Comparison of ENCODE assay signal across 1 cellular context in genomic region chr6:33163540-33163939, GRCh38.
TF ChIP-seq lines count a peak whose summit lies in the region.

No MANE protein-coding gene starts in this region.

TF ChIP-seq in IMR-90, 13 proteins besides CTCF, POLR2A, EP300 and RAD21:
- no peak for TF ChIP-seq ELK1 (IDR thresholded peaks at IDR 0.05; ENCODE audit: borderline replicate concordance, low read depth, low read length)
- TF ChIP-seq MXI1 (IDR thresholded peaks at IDR 0.05; ENCODE audit: borderline replicate concordance, low read depth, low read length) = no peak
- no peak for TF ChIP-seq USF2 (IDR thresholded peaks at IDR 0.05; ENCODE audit: low read depth, low read length)
- no peak for TF ChIP-seq FOS (IDR thresholded peaks at IDR 0.05; ENCODE audit: low read depth, low read length)
- no peak for TF ChIP-seq MAFK (IDR thresholded peaks at IDR 0.05; ENCODE audit: low read depth, low read length)
- no peak for TF ChIP-seq CHD1 (IDR thresholded peaks at IDR 0.05; ENCODE audit: low read depth, low read length)
- TF ChIP-seq RFX5 (IDR thresholded peaks at IDR 0.05; ENCODE audit: low read depth, low read length) = no peak
- no peak for TF ChIP-seq CEBPB (IDR thresholded peaks at IDR 0.05; ENCODE audit: low read depth, low read length)
- no peak for TF ChIP-seq MAZ (IDR thresholded peaks at IDR 0.05; ENCODE audit: borderline replicate concordance, low read depth, low read length)
- no peak for TF ChIP-seq RCOR1 (IDR thresholded peaks at IDR 0.05; ENCODE audit: insufficient replicate concordance, low read length)
- no peak for TF ChIP-seq NFE2L2 (IDR thresholded peaks at IDR 0.05; ENCODE audit: low read depth, low read length)
